Comparison of ENCODE assay signal across 8 cellular contexts in the genomic region with DNA sequence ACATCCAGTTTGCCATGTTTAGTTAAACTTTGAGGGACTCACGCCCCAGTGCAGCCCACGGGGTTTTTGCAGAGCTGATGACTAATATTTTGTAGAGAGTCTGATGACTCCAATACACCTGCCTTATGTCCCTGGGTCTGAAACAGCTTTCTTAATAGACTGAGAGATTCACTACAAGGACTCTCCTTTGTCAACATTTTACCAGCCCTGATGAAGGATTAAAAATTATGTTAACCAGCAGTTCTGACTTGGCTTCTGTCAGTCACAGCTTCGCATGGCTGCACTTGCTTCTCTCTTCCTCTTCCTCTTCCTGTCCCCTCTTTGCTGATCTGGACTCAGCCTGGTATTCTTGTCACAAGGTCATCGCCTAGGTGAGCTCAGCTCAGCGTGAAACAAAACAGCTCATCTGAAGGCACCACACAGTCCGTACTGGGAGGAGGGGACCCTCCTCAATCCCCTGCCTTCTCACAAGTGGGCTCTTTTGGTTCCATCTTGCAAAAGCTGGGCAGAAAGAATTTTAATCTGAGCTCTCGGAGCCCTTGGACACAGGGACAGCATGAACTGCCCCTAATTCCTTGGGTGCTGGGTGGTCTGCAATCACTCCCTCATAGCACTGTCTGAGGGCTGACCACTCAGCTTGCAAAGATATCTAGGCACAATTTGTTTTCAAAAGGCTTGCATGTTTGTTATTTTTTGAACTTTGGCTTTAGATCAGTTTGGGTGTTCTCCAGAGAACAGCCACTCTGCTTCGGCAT. TPM values are rescaled to one million over a fixed set of nuclear protein-coding genes. Genes with fewer than 3 reads are reported as not detected.
DNase-seq lines count a peak whose midpoint lies in the region; ATAC-seq and TF ChIP-seq lines count a peak whose summit lies in the region.

No MANE protein-coding gene starts in this region.

- no peaks in the 10 kb centered on the region for H3K36me3 ChIP-seq in tibial artery
- H3K36me3 ChIP-seq in CD8-positive, alpha-beta memory T cell (ENCODE audit: insufficient read depth, low read length) = no peaks in the 10 kb centered on the region

- peak; percentile 61 for ATAC-seq in HG02623 (IDR thresholded peaks at IDR 0.05; ENCODE audit: unreplicated experiment)

- H3K4me3 Mint-ChIP-seq in CD8-positive, alpha-beta memory T cell = peak overlapping the region in 2 of 7 donors; percentile 37 to 52

- H3K36me3 Mint-ChIP-seq in CD8-positive, alpha-beta memory T cell = no peaks in the 10 kb centered on the region

- CTCF ChIA-PET in CD8-positive, alpha-beta memory T cell (lab: Charles Lee) = interaction anchor here (1.5 kb wide), 1 partner anchor 20 kb away, joined by 4 read pairs; no protein-coding TSS in a partner anchor

- peak overlapping the region in 2 of 8 donors; percentile 45 to 53 for H3K27ac Mint-ChIP-seq in CD8-positive, alpha-beta memory T cell

- peaks cover 4 to 5% of the 10 kb centered on the region in 2 donors for H3K27me3 Mint-ChIP-seq in CD8-positive, alpha-beta memory T cell

- H3K27ac ChIP-seq in tibial artery = peak overlapping the region; percentile 34 to 57
- H3K27ac ChIP-seq in CD8-positive, alpha-beta memory T cell (ENCODE audit: low read depth, low read length) = no peak overlapping the region

- H3K9me3 Mint-ChIP-seq in CD8-positive, alpha-beta memory T cell = no peaks in the 10 kb centered on the region

- H3K4me3 ChIP-seq in fibroblast of mammary gland (ENCODE audit: control insufficient read depth, low read depth, low read length) = no peak overlapping the region
- no peak overlapping the region for H3K4me3 ChIP-seq in tibial artery
- H3K4me3 ChIP-seq in CD8-positive, alpha-beta memory T cell (ENCODE audit: low read length) = no peak overlapping the region

- no peak for TF ChIP-seq CTCF in fibroblast of mammary gland (conservative IDR thresholded peaks at IDR 0.05; ENCODE audit: control insufficient read depth, insufficient read depth, low read depth, low read length)
- TF ChIP-seq CTCF in tibial artery (IDR thresholded peaks at IDR 0.05) = no peak

- no peaks in the 10 kb centered on the region for H3K27me3 ChIP-seq in tibial artery
- H3K27me3 ChIP-seq in CD8-positive, alpha-beta memory T cell (ENCODE audit: insufficient read depth, low read length, poor library complexity, severe bottlenecking) = no peaks in the 10 kb centered on the region

- no peaks in the 10 kb centered on the region for H3K9me3 ChIP-seq in tibial artery
- no peaks in the 10 kb centered on the region for H3K9me3 ChIP-seq in CD8-positive, alpha-beta memory T cell (ENCODE audit: low read length)

- peaks cover 0 to 33% (median 25%) of the 10 kb centered on the region in 4 donors for H3K4me1 ChIP-seq in tibial artery
- H3K4me1 ChIP-seq in CD8-positive, alpha-beta memory T cell (ENCODE audit: insufficient read depth, low read length) = peaks cover 11% of the 10 kb centered on the region

- intact Hi-C loops in tibial artery (cut with DNase I; ENCODE audit: low total_unique reads) = no loop called here

- POLR2A ChIA-PET in CD8-positive, alpha-beta memory T cell (lab: Charles Lee) = no interaction called here

- peaks cover 17 to 30% (median 18%) of the 10 kb centered on the region in 3 donors for H3K4me1 Mint-ChIP-seq in CD8-positive, alpha-beta memory T cell

- DNase-seq in NCI-H2107 treated with DMSO at 0.1 percent for 48 hours (lab: John Stamatoyannopoulos, UW; ENCODE audit: unreplicated experiment) (peak; percentile 10), NCI-H2107 (lab: John Stamatoyannopoulos, UW) (no peak), NCI-H69 (lab: John Stamatoyannopoulos, UW) (peak; percentile 73), fibroblast of mammary gland (ENCODE audit: low read depth) (peak; percentile 18), tibial artery (no peak), NCI-H2171 treated with DMSO at 0.1 percent for 48 hours (lab: John Stamatoyannopoulos, UW) (no peak)
- DNase-seq in CD8-positive, alpha-beta memory T cell = no peak

RNA-seq across cellular contexts. Expression of a gene that starts 38.1 kb away (rescaled TPM):
- total RNA-seq in CD8-positive, alpha-beta memory T cell = 1 to 10 TPM; 1.5 to 2.3 TPM
- polyA plus RNA-seq in CD8-positive, alpha-beta memory T cell = not detected

Comparison
In these comparisons a context has a peak if more than half of its experiments do, and no peak if none do; other contexts are left out.
1. DNase-seq: peak in NCI-H2107 treated with DMSO at 0.1 percent for 48 hours (single experiment), NCI-H69 (single experiment) and fibroblast of mammary gland (single experiment); none in NCI-H2107 (single experiment), tibial artery (0 of 2), CD8-positive, alpha-beta memory T cell (0 of 5) and NCI-H2171 treated with DMSO at 0.1 percent for 48 hours (single experiment).